In genomic region chr6:71012871-71013456, GRCh38 we compare ENCODE assay signal across 8 cellular contexts. TPM values are rescaled to one million over a fixed set of nuclear protein-coding genes. Genes with fewer than 3 reads are reported as not detected.
A peak's percentile ranks its signal among the peaks of the same experiment; 100 is the strongest.
DNase-seq lines count a peak whose midpoint lies in the region; ATAC-seq, FAIRE-seq and TF ChIP-seq lines count a peak whose summit lies in the region.

No MANE protein-coding gene starts in this region.

- WGBS in A549 (ENCODE audit: missing lambda C conversion rate) = 11% methylated on average over 5 of the region's 5 CpGs
- WGBS in GM23248 (ENCODE audit: low coverage in 1 of 2, low lambda C conversion rate in 2 of 2, missing lambda C conversion rate in 2 of 2), 2 experiments = 9 to 13% methylated on average over 5 of the region's 5 CpGs

- TF ChIP-seq EP300 in A549 (IDR thresholded peaks at IDR 0.05) (no peak), Ishikawa (IDR thresholded peaks at IDR 0.05; ENCODE audit: borderline replicate concordance) (no peak)

- no peak for FAIRE-seq in A549 (lab: Jason Lieb, UNC)

- H3K4me3 ChIP-seq in A549 (no peak overlapping the region), GM23248 (no peak overlapping the region), OCI-LY7 (ENCODE audit: low read depth, low read length, poor library complexity, severe bottlenecking) (no peak overlapping the region)

- intact Hi-C loops in OCI-LY7 (cut with micrococcal nuclease; ENCODE audit: unreplicated experiment) = loop anchor here (2.0 to 10.0 kb wide), 5 partner anchors 131 to 788 kb away; no protein-coding TSS in a partner anchor

- H3K27ac ChIP-seq in A549 = no peak overlapping the region
- no peak overlapping the region for H3K27ac ChIP-seq in GM23248
- no peak overlapping the region for H3K27ac ChIP-seq in OCI-LY7 (ENCODE audit: low read depth, low read length, poor library complexity, severe bottlenecking)

- no peak overlapping the region for H2AFZ ChIP-seq in GM23248
- no peak overlapping the region for H2AFZ ChIP-seq in OCI-LY7 (ENCODE audit: low read length)

- TF ChIP-seq CTCF in A549 (IDR thresholded peaks at IDR 0.05) = peak; percentile 75
- TF ChIP-seq CTCF in OCI-LY7 (conservative IDR thresholded peaks at IDR 0.05; ENCODE audit: low read length) = peak; percentile 94

- H3K9ac ChIP-seq in GM23248 = no peak overlapping the region

- H3K9me3 ChIP-seq in A549 = no peaks in the 10 kb centered on the region
- H3K9me3 ChIP-seq in GM23248 (ENCODE audit: low read depth) = no peaks in the 10 kb centered on the region
- no peaks in the 10 kb centered on the region for H3K9me3 ChIP-seq in OCI-LY7 (ENCODE audit: low read length)

- POLR2A ChIA-PET in A549 (lab: Yijun Ruan, JAX) = no interaction called here
- POLR2A ChIA-PET in OCI-LY7 (lab: Charles Lee) = interaction anchor here (0.7 to 1.4 kb wide), 3 partner anchors 9 to 211 kb away, joined by 3 to 4 read pairs (median 3); no protein-coding TSS in a partner anchor

- in situ Hi-C loops in GM23248 (cut with MboI) = no loop called here

- DNase-seq in A549 (ENCODE audit: low read depth in 1 of 2, low spot score in 1 of 2) (peak; percentile 45 to 57), GDM1 (lab: John Stamatoyannopoulos, UW) (peak; percentile 46), GM23248 (peak; percentile 66), OCI-LY7 (ENCODE audit: low spot score) (peak; percentile 68), dedifferentiated amniotic fluid mesenchymal stem cell (ENCODE audit: extremely low spot score) (peak; percentile 31), medulla oblongata (ENCODE audit: extremely low spot score) (peak; percentile 83)
- DNase-seq in stimulated activated CD8-positive, alpha-beta memory T cell treated with anti-CD3 and anti-CD28 coated beads, Interleukin-4, amount 100 ng/mL, for 48 hours = no peak

- no peak for TF ChIP-seq POLR2A in A549 (IDR thresholded peaks at IDR 0.05; ENCODE audit: low read length)

- no TSS peak for BruUV-seq in OCI-LY7 (replicated peaks; lab: Mats Ljungman, UMichigan)

- H3K79me2 ChIP-seq in GM23248 (ENCODE audit: insufficient read depth) = no peaks in the 10 kb centered on the region
- no peaks in the 10 kb centered on the region for H3K79me2 ChIP-seq in OCI-LY7 (ENCODE audit: insufficient read depth, low read depth, low read length)

- peak; percentile 77 to 91 for ATAC-seq in A549

- H3K36me3 ChIP-seq in GM23248 (ENCODE audit: low read depth) = no peaks in the 10 kb centered on the region
- no peaks in the 10 kb centered on the region for H3K36me3 ChIP-seq in OCI-LY7 (ENCODE audit: insufficient read depth, low read length)

- H4K20me1 ChIP-seq in GM23248 (ENCODE audit: insufficient read depth) (no peaks in the 10 kb centered on the region), OCI-LY7 (ENCODE audit: insufficient read depth, low read length) (no peaks in the 10 kb centered on the region)

- peak; percentile 75 to 77 for TF ChIP-seq RAD21 in A549 (conservative IDR thresholded peaks at IDR 0.05 in 1 of 2, IDR thresholded peaks at IDR 0.05 in 1 of 2)
- peak; percentile 90 for TF ChIP-seq RAD21 in Ishikawa (IDR thresholded peaks at IDR 0.05; ENCODE audit: low read depth)

- no peaks in the 10 kb centered on the region for H3F3A ChIP-seq in GM23248 (ENCODE audit: insufficient read depth)

- H3K4me2 ChIP-seq in A549 = no peak overlapping the region
- no peak overlapping the region for H3K4me2 ChIP-seq in GM23248 (ENCODE audit: unreplicated experiment)
- H3K4me2 ChIP-seq in OCI-LY7 (ENCODE audit: low read length) = no peak overlapping the region

- no peaks in the 10 kb centered on the region for H3K4me1 ChIP-seq in A549
- H3K4me1 ChIP-seq in GM23248 (ENCODE audit: insufficient read depth) = no peaks in the 10 kb centered on the region
- H3K4me1 ChIP-seq in OCI-LY7 (ENCODE audit: insufficient read depth, low read length, poor library complexity, severe bottlenecking) = peaks cover 4% of the 10 kb centered on the region

- CTCF ChIA-PET in A549 (lab: Yijun Ruan, JAX) = interaction anchor here (0.6 to 1.4 kb wide), 12 partner anchors 10 to 787 kb away, joined by 3 to 8 read pairs (median 4); no protein-coding TSS in a partner anchor
- CTCF ChIA-PET in OCI-LY7 (lab: Charles Lee; ENCODE audit: unreplicated experiment) = no interaction called here

- H3K9me2 ChIP-seq in GM23248 (ENCODE audit: insufficient read depth) (no peaks in the 10 kb centered on the region), OCI-LY7 (ENCODE audit: insufficient read depth, low read length) (no peaks in the 10 kb centered on the region)

- no peaks in the 10 kb centered on the region; the same call in 1 of the 2 replicates for H3K27me3 ChIP-seq in GM23248 (replicated peaks; ENCODE audit: insufficient read depth)

TF ChIP-seq in A549, 52 proteins besides CTCF, POLR2A, EP300 and RAD21:
- TF ChIP-seq CBX8 (IDR thresholded peaks at IDR 0.05) = no peak
- no peak for TF ChIP-seq HOXB13 (CRISPR knock-in tag; IDR thresholded peaks at IDR 0.05; ENCODE audit: low read depth)
- TF ChIP-seq SMC3 (IDR thresholded peaks at IDR 0.05) = peak; percentile 50; the same call in 2 of the 3 replicates
- no peak for TF ChIP-seq HEYL (CRISPR knock-in tag; IDR thresholded peaks at IDR 0.05)
- no peak for TF ChIP-seq FOXS1 (CRISPR knock-in tag; IDR thresholded peaks at IDR 0.05)
- TF ChIP-seq, protein P1, sequence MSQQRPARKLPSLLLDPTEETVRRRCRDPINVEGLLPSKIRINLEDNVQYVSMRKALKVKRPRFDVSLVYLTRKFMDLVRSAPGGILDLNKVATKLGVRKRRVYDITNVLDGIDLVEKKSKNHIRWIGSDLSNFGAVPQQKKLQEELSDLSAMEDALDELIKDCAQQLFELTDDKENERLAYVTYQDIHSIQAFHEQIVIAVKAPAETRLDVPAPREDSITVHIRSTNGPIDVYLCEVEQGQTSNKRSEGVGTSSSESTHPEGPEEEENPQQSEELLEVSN (IDR thresholded peaks at IDR 0.05; ENCODE audit: borderline replicate concordance, low read depth) = no peak
- no peak for TF ChIP-seq MYC (IDR thresholded peaks at IDR 0.05; ENCODE audit: borderline replicate concordance, low read length)
TF ChIP-seq in A549: peak in this region for 1.

TF ChIP-seq in Ishikawa, 13 proteins besides CTCF, POLR2A, EP300 and RAD21:
- no peak for TF ChIP-seq TEAD4 (IDR thresholded peaks at IDR 0.05)
- TF ChIP-seq ZBTB7A (IDR thresholded peaks at IDR 0.05; ENCODE audit: low read depth) = no peak
- no peak for TF ChIP-seq MAX (IDR thresholded peaks at IDR 0.05)
- TF ChIP-seq REST (IDR thresholded peaks at IDR 0.05; ENCODE audit: low read depth) = no peak
- no peak for TF ChIP-seq TCF12 (IDR thresholded peaks at IDR 0.05; ENCODE audit: low read depth)
- no peak for TF ChIP-seq EGR1 (IDR thresholded peaks at IDR 0.05)
- no peak for TF ChIP-seq CEBPB (IDR thresholded peaks at IDR 0.05)
- TF ChIP-seq, protein P2, sequence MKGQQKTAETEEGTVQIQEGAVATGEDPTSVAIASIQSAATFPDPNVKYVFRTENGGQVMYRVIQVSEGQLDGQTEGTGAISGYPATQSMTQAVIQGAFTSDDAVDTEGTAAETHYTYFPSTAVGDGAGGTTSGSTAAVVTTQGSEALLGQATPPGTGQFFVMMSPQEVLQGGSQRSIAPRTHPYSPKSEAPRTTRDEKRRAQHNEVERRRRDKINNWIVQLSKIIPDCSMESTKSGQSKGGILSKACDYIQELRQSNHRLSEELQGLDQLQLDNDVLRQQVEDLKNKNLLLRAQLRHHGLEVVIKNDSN (IDR thresholded peaks at IDR 0.05) = no peak
- no peak for TF ChIP-seq YY1 (IDR thresholded peaks at IDR 0.05; ENCODE audit: low read depth)
- no peak for TF ChIP-seq TAF1 (IDR thresholded peaks at IDR 0.05; ENCODE audit: low read depth)
- TF ChIP-seq CREB1 (IDR thresholded peaks at IDR 0.05; ENCODE audit: low read depth) = no peak
- TF ChIP-seq NFIC (IDR thresholded peaks at IDR 0.05) = no peak
- no peak for TF ChIP-seq FOXM1 (IDR thresholded peaks at IDR 0.05; ENCODE audit: borderline replicate concordance, low read depth)
TF ChIP-seq in Ishikawa: peak in this region for 0.

RNA-seq across cellular contexts. Expression of gene B3GAT2, which starts 56.1 kb away (rescaled TPM):
- polyA plus RNA-seq in A549 (2011; rRNA removed) = 0.08 and 0.10 TPM in 2 replicates
- 0.01 TPM in 2 replicates for polyA plus RNA-seq in A549 (2012; cell fraction: cytosol; rRNA removed)
- 0.01 and 0.02 TPM in 2 replicates for polyA plus RNA-seq in A549 (2012; cell fraction: nucleus; rRNA removed)
- 0.03 to 0.05 TPM (median 0.05 TPM) in 3 replicates for polyA plus RNA-seq in A549 (2017; fragmentation: RNase III; extraction: RNeasy Plus Mini Kit Qiagen cat#74134 plus additional on column Dnase treatment)
- polyA minus RNA-seq in A549 (2011; rRNA and poly(A)+ RNA removed) = not detected in 2 replicates
- total RNA-seq in GM23248 (2014; rRNA removed; shearing (Covaris generic)) = not detected in 2 replicates
- 0.22 and 0.34 TPM in 2 replicates for polyA plus RNA-seq in GM23248 (2016; fragmentation: Nextera tagmentation; extraction: Ambion mirVana)
- not detected in 2 replicates for total RNA-seq in OCI-LY7 (2014; rRNA removed; shearing (Covaris generic))
- total RNA-seq in OCI-LY7 (2022) = not detected in 2 replicates
